ENCODE assay signal across 17 cellular contexts in genomic region chr1:62237950-62238374, GRCh38. TPM values are rescaled to one million over a fixed set of nuclear protein-coding genes. Genes with fewer than 3 reads are reported as not detected.
"Had no signal": no experiment of that assay in that cellular context is flagged by ENCODE, and none has a peak within 500 bp of the region (broad histone marks: within the 10 kb centered on the region; RNA-seq: fewer than 3 reads in every experiment).

No MANE protein-coding gene starts in this region.

- DNase-seq: activated CD4-positive, alpha-beta T cell treated with anti-CD3 and anti-CD28 coated beads, Interleukin-2, amount 50 U/mL, for 4 hours; activated CD8-positive, alpha-beta memory T cell treated with anti-CD3 and anti-CD28 coated beads, Interleukin-2, amount 10 ng/mL, durations not matched to agents 7 days and 5 days; activated gamma-delta T cell; activated T-cell treated with anti-CD3 and anti-CD28 coated beads, Interleukin-2, amount 50 U/mL, for 24 hours; brain microvascular endothelial cell; cerebellar nuclear complex; immature natural killer cell; left colon; pancreas; small intestine; transverse colon had no signal

- H3K27ac Mint-ChIP-seq: activated CD8-positive, alpha-beta memory T cell treated with anti-CD3 and anti-CD28 coated beads, Interleukin-2, amount 10 ng/mL, durations not matched to agents 7 days and 5 days; activated naive CD8-positive, alpha-beta T cell; activated T-cell treated with anti-CD3 and anti-CD28 coated beads, Interleukin-2, amount 50 U/mL, for 24 hours; immature natural killer cell; stimulated activated effector memory CD8-positive, alpha-beta T cell treated with anti-CD3 and anti-CD28 coated beads, Interleukin-12 subunit alpha, Interleukin-12 subunit beta, amount 100 ng/mL, for 72 hours; T-helper 2 cell treated with Interferon-gamma antibody and Interleukin-4, amounts not matched to agents 5 μg/mL and 100 μg/mL, for 36 hours had no signal

- H3K4me1 ChIP-seq: pancreas had no signal

- H3K27ac ChIP-seq: brain microvascular endothelial cell, pancreas, transverse colon had no signal

- H3K9me3 Mint-ChIP-seq: activated T-cell treated with anti-CD3 and anti-CD28 coated beads, Interleukin-2, amount 50 U/mL, for 24 hours; nephron; stimulated activated effector memory CD8-positive, alpha-beta T cell treated with anti-CD3 and anti-CD28 coated beads, Interleukin-12 subunit alpha, Interleukin-12 subunit beta, amount 100 ng/mL, for 72 hours; T-helper 2 cell treated with Interferon-gamma antibody and Interleukin-4, amounts not matched to agents 5 μg/mL and 100 μg/mL, for 36 hours had no signal

- H3K36me3 Mint-ChIP-seq: activated CD8-positive, alpha-beta memory T cell treated with anti-CD3 and anti-CD28 coated beads, Interleukin-2, amount 10 ng/mL, durations not matched to agents 7 days and 5 days; activated naive CD8-positive, alpha-beta T cell; immature natural killer cell; stimulated activated effector memory CD8-positive, alpha-beta T cell treated with anti-CD3 and anti-CD28 coated beads, Interleukin-12 subunit alpha, Interleukin-12 subunit beta, amount 100 ng/mL, for 72 hours had no signal

- H3K4me3 Mint-ChIP-seq: activated CD8-positive, alpha-beta memory T cell treated with anti-CD3 and anti-CD28 coated beads, Interleukin-2, amount 10 ng/mL, durations not matched to agents 7 days and 5 days; activated naive CD8-positive, alpha-beta T cell; activated T-cell treated with anti-CD3 and anti-CD28 coated beads, Interleukin-2, amount 50 U/mL, for 24 hours; immature natural killer cell; nephron; stimulated activated effector memory CD8-positive, alpha-beta T cell treated with anti-CD3 and anti-CD28 coated beads, Interleukin-12 subunit alpha, Interleukin-12 subunit beta, amount 100 ng/mL, for 72 hours; T-helper 2 cell treated with Interferon-gamma antibody and Interleukin-4, amounts not matched to agents 5 μg/mL and 100 μg/mL, for 36 hours had no signal

- H3K9me3 ChIP-seq: pancreas, transverse colon had no signal

- H3K27me3 Mint-ChIP-seq: activated CD8-positive, alpha-beta memory T cell treated with anti-CD3 and anti-CD28 coated beads, Interleukin-2, amount 10 ng/mL, durations not matched to agents 7 days and 5 days; activated naive CD8-positive, alpha-beta T cell; activated T-cell treated with anti-CD3 and anti-CD28 coated beads, Interleukin-2, amount 50 U/mL, for 24 hours had no signal

- H3K36me3 ChIP-seq: brain microvascular endothelial cell, pancreas, transverse colon had no signal

- H3K27me3 ChIP-seq: brain microvascular endothelial cell, pancreas, transverse colon had no signal

- H3K4me1 Mint-ChIP-seq: activated CD8-positive, alpha-beta memory T cell treated with anti-CD3 and anti-CD28 coated beads, Interleukin-2, amount 10 ng/mL, durations not matched to agents 7 days and 5 days; immature natural killer cell; stimulated activated effector memory CD8-positive, alpha-beta T cell treated with anti-CD3 and anti-CD28 coated beads, Interleukin-12 subunit alpha, Interleukin-12 subunit beta, amount 100 ng/mL, for 72 hours had no signal

- H3K4me3 ChIP-seq: pancreas, transverse colon had no signal

- ATAC-seq: activated CD4-positive, CD25-positive, alpha-beta regulatory T cell treated with anti-CD3 and anti-CD28 coated beads, Interleukin-2, amount 50 U/mL, for 24 hours; activated CD8-positive, alpha-beta memory T cell treated with anti-CD3 and anti-CD28 coated beads, Interleukin-2, amount 10 ng/mL, durations not matched to agents 7 days and 5 days; esophagus mucosa; left colon; pancreas; stimulated activated effector memory CD8-positive, alpha-beta T cell treated with anti-CD3 and anti-CD28 coated beads, Interleukin-12 subunit alpha, Interleukin-12 subunit beta, amount 100 ng/mL, for 72 hours had no signal

RNA-seq across cellular contexts. Expression of gene L1TD1, which starts 43.3 kb away (rescaled TPM):
- total RNA-seq: activated CD8-positive, alpha-beta memory T cell treated with anti-CD3 and anti-CD28 coated beads, Interleukin-2, amount 10 ng/mL, durations not matched to agents 7 days and 5 days; esophagus mucosa had no signal
- polyA plus RNA-seq: immature natural killer cell had no signal
